Comparison of ENCODE assay signal across 14 cellular contexts in the genomic region with DNA sequence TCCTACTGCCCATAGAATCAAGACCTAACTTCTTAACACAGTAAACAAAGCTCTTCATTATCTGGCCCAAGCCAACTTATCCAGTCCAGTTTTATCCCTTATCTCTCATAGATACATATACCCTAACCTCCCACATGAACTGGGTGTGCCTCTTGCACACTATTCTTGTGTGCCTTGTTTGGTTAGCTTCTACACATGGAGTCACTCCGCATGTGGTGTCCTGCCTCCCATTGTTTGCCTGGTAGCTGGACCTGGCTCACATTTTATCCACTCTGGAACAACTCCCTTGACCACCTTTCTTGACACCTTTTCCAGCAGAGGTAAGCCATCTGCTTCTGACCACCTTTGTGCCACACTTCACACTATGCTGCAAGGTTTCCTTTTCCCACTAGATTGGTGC. TPM values are rescaled to one million over a fixed set of nuclear protein-coding genes. Genes with fewer than 3 reads are reported as not detected.
A peak's percentile ranks its signal among the peaks of the same experiment; 100 is the strongest.
DNase-seq lines count a peak whose midpoint lies in the region; ATAC-seq and TF ChIP-seq lines count a peak whose summit lies in the region.
"Had no signal": no experiment of that assay in that cellular context is flagged by ENCODE, and none has a peak within 500 bp of the region (broad histone marks: within the 10 kb centered on the region; RNA-seq: fewer than 3 reads in every experiment).

No MANE protein-coding gene starts in this region.

- POLR2A ChIA-PET in activated CD4-positive, alpha-beta T cell treated with anti-CD3 and anti-CD28 coated beads for 36 hours (lab: Charles Lee), result no interaction called here
- POLR2A ChIA-PET in activated CD4-positive, alpha-beta memory T cell treated with anti-CD3 and anti-CD28 coated beads, Interleukin-2, amount 10 ng/mL, durations not matched to agents 7 days and 5 days (lab: Charles Lee), result interaction anchor here (6.2 kb wide), 1 partner anchor 13 kb away, joined by 68 read pairs; the partner anchor contains the start of gene TIPARP

- peaks cover 67% of the 10 kb centered on the region for H3K4me1 Mint-ChIP-seq in activated CD4-positive, alpha-beta T cell treated with anti-CD3 and anti-CD28 coated beads for 36 hours
- H3K4me1 Mint-ChIP-seq in activated CD4-positive, alpha-beta memory T cell treated with anti-CD3 and anti-CD28 coated beads, Interleukin-2, amount 10 ng/mL, durations not matched to agents 7 days and 5 days, result peaks cover 79% of the 10 kb centered on the region
- H3K4me1 Mint-ChIP-seq in natural killer cell, result peaks cover 71 to 76% of the 10 kb centered on the region in 2 donors

- peak overlapping the region; percentile 56 for H3K27ac Mint-ChIP-seq in activated CD4-positive, alpha-beta T cell treated with anti-CD3 and anti-CD28 coated beads for 36 hours
- peak overlapping the region; percentile 32 for H3K27ac Mint-ChIP-seq in activated CD4-positive, alpha-beta memory T cell treated with anti-CD3 and anti-CD28 coated beads, Interleukin-2, amount 10 ng/mL, durations not matched to agents 7 days and 5 days
- H3K27ac Mint-ChIP-seq in natural killer cell, result peak overlapping the region in 1 of 2 donors; percentile 41
- H3K27ac Mint-ChIP-seq: neural progenitor cell had no signal

- no peak for ATAC-seq in activated CD4-positive, alpha-beta T cell treated with anti-CD3 and anti-CD28 coated beads for 36 hours
- peak; percentile 12 for ATAC-seq in GM21723 (IDR thresholded peaks at IDR 0.05; ENCODE audit: unreplicated experiment)
- no peak for ATAC-seq in natural killer cell
- no peak for ATAC-seq in HG03139 (IDR thresholded peaks at IDR 0.05; ENCODE audit: unreplicated experiment)
- no peak for ATAC-seq in HG02973 (IDR thresholded peaks at IDR 0.05; ENCODE audit: unreplicated experiment)
- ATAC-seq in GM21381 (IDR thresholded peaks at IDR 0.05; ENCODE audit: unreplicated experiment), result no peak

- intact Hi-C loops in activated CD4-positive, alpha-beta T cell treated with anti-CD3 and anti-CD28 coated beads for 36 hours (cut with DNase I, micrococcal nuclease), result loop anchor here in 1 of 2 experiments (5.0 kb wide), 1 partner anchor 458 kb away; no protein-coding TSS in a partner anchor
- intact Hi-C loops in natural killer cell (cut with micrococcal nuclease), result no loop called here

- H3K36me3 Mint-ChIP-seq in activated CD4-positive, alpha-beta T cell treated with anti-CD3 and anti-CD28 coated beads for 36 hours (ENCODE audit: low read depth), result peaks cover 28% of the 10 kb centered on the region
- peaks cover 81% of the 10 kb centered on the region for H3K36me3 Mint-ChIP-seq in activated CD4-positive, alpha-beta memory T cell treated with anti-CD3 and anti-CD28 coated beads, Interleukin-2, amount 10 ng/mL, durations not matched to agents 7 days and 5 days (ENCODE audit: low read depth)
- H3K36me3 Mint-ChIP-seq in natural killer cell, result no peaks in the 10 kb centered on the region

- no peaks in the 10 kb centered on the region for H3K9me3 Mint-ChIP-seq in activated CD4-positive, alpha-beta T cell treated with anti-CD3 and anti-CD28 coated beads for 36 hours (ENCODE audit: low read depth)
- no peaks in the 10 kb centered on the region for H3K9me3 Mint-ChIP-seq in activated CD4-positive, alpha-beta memory T cell treated with anti-CD3 and anti-CD28 coated beads, Interleukin-2, amount 10 ng/mL, durations not matched to agents 7 days and 5 days
- H3K9me3 Mint-ChIP-seq in natural killer cell, result no peaks in the 10 kb centered on the region
- H3K9me3 Mint-ChIP-seq: brain, neural progenitor cell had no signal

- H3K27me3 Mint-ChIP-seq in activated CD4-positive, alpha-beta T cell treated with anti-CD3 and anti-CD28 coated beads for 36 hours, result no peaks in the 10 kb centered on the region
- no peaks in the 10 kb centered on the region for H3K27me3 Mint-ChIP-seq in activated CD4-positive, alpha-beta memory T cell treated with anti-CD3 and anti-CD28 coated beads, Interleukin-2, amount 10 ng/mL, durations not matched to agents 7 days and 5 days
- no peaks in the 10 kb centered on the region for H3K27me3 Mint-ChIP-seq in natural killer cell (ENCODE audit: low read depth in 2 of 2)
- H3K27me3 Mint-ChIP-seq: brain had no signal

- DNase-seq in activated CD4-positive, alpha-beta T cell treated with anti-CD3 and anti-CD28 coated beads for 36 hours, result no peak
- no peak for DNase-seq in activated CD4-positive, alpha-beta T cell treated with anti-CD3 and anti-CD28 coated beads, Interleukin-2, amount 50 U/mL, for 4 hours
- no peak for DNase-seq in activated CD4-positive, alpha-beta memory T cell treated with anti-CD3 and anti-CD28 coated beads, Interleukin-2, amount 10 ng/mL, durations not matched to agents 7 days and 5 days
- DNase-seq in natural killer cell, result no peak
- DNase-seq: activated CD8-positive, alpha-beta memory T cell treated with anti-CD3 and anti-CD28 coated beads, Interleukin-2, amount 50 U/mL, for 4 hours; NCI-H1092; NCI-H524 treated with DMSO at 0.1 percent for 48 hours; stimulated activated naive CD4-positive, alpha-beta T cell treated with Interleukin-2 at 50 U/mL for 16 hours had no signal

- H3K4me3 Mint-ChIP-seq in activated CD4-positive, alpha-beta T cell treated with anti-CD3 and anti-CD28 coated beads for 36 hours, result peak overlapping the region; percentile 5
- no peak overlapping the region for H3K4me3 Mint-ChIP-seq in activated CD4-positive, alpha-beta memory T cell treated with anti-CD3 and anti-CD28 coated beads, Interleukin-2, amount 10 ng/mL, durations not matched to agents 7 days and 5 days
- peak overlapping the region; percentile 29 for H3K4me3 Mint-ChIP-seq in natural killer cell
- H3K4me3 Mint-ChIP-seq: neural progenitor cell had no signal

- TF ChIP-seq CTCF in natural killer cell (IDR thresholded peaks at IDR 0.05), result no peak

- CTCF ChIA-PET in activated CD4-positive, alpha-beta T cell treated with anti-CD3 and anti-CD28 coated beads for 36 hours (lab: Charles Lee), result interaction anchor here (0.9 to 1.3 kb wide), 4 partner anchors 8 to 448 kb away, joined by 3 to 4 read pairs (median 3); no protein-coding TSS in a partner anchor
- CTCF ChIA-PET in activated CD4-positive, alpha-beta memory T cell treated with anti-CD3 and anti-CD28 coated beads, Interleukin-2, amount 10 ng/mL, durations not matched to agents 7 days and 5 days (lab: Charles Lee), result interaction anchor here (0.8 to 1.4 kb wide), 3 partner anchors 13 to 399 kb away, joined by 3 read pairs; no protein-coding TSS in a partner anchor

RNA-seq across cellular contexts. Expression of gene TIPARP, which starts 15.2 kb away (rescaled TPM):
- 10 to 100 TPM; 18.5 to 23.5 TPM for total RNA-seq in activated CD4-positive, alpha-beta T cell treated with anti-CD3 and anti-CD28 coated beads for 36 hours
- 10 to 100 TPM; 64.7 to 73.8 TPM for total RNA-seq in activated CD4-positive, alpha-beta memory T cell treated with anti-CD3 and anti-CD28 coated beads, Interleukin-2, amount 10 ng/mL, durations not matched to agents 7 days and 5 days
- 100 to 1,000 TPM; 129 to 249 (median 147) TPM for total RNA-seq in natural killer cell
